Comparison of ENCODE assay signal across 17 cellular contexts in genomic region chr13:113417008-113417735, GRCh38. TPM values are rescaled to one million over a fixed set of nuclear protein-coding genes. Genes with fewer than 3 reads are reported as not detected.
"Had no signal": no experiment of that assay in that cellular context is flagged by ENCODE, and none has a peak within 500 bp of the region (broad histone marks: within the 10 kb centered on the region; RNA-seq: fewer than 3 reads in every experiment).

No MANE protein-coding gene starts in this region.

- H3K9me3 ChIP-seq: gastroesophageal sphincter, stomach, vagina had no signal

- H3K27me3 Mint-ChIP-seq: activated CD8-positive, alpha-beta memory T cell treated with anti-CD3 and anti-CD28 coated beads, Interleukin-2, amount 10 ng/mL, durations not matched to agents 7 days and 5 days had no signal

- H3K36me3 Mint-ChIP-seq: activated naive CD4-positive, alpha-beta T cell treated with anti-CD3 and anti-CD28 coated beads, Interleukin-2, amount 50 U/mL, for 72 hours; naive thymus-derived CD8-positive, alpha-beta T cell had no signal

- H3K27ac Mint-ChIP-seq: activated CD8-positive, alpha-beta memory T cell treated with anti-CD3 and anti-CD28 coated beads, Interleukin-2, amount 10 ng/mL, durations not matched to agents 7 days and 5 days; activated naive CD4-positive, alpha-beta T cell treated with anti-CD3 and anti-CD28 coated beads, Interleukin-2, amount 50 U/mL, for 72 hours; activated T-cell treated with anti-CD3 and anti-CD28 coated beads, Interleukin-2, amount 50 U/mL, for 24 hours had no signal

- DNase-seq: activated CD4-positive, alpha-beta T cell treated with anti-CD3 and anti-CD28 coated beads, Interleukin-2, amount 50 U/mL, for 48 hours; activated CD4-positive, CD25-positive, alpha-beta regulatory T cell treated with anti-CD3 and anti-CD28 coated beads, Interleukin-2, amount 50 U/mL, for 72 hours; activated CD8-positive, alpha-beta memory T cell treated with anti-CD3 and anti-CD28 coated beads, Interleukin-2, amount 10 ng/mL, durations not matched to agents 7 days and 5 days; activated effector memory CD4-positive, alpha-beta T cell treated with Interleukin-2 at 50 U/mL for 16 hours; activated T-cell treated with anti-CD3 and anti-CD28 coated beads, Interleukin-2, amount 50 U/mL, for 24 hours; anterior cingulate cortex; effector CD4-positive, alpha-beta T cell; hippocampal formation; naive thymus-derived CD8-positive, alpha-beta T cell; stimulated activated CD4-positive, alpha-beta T cell treated with anti-CD3 and anti-CD28 coated beads, Interleukin-15, amount 100 ng/mL, for 24 hours; stimulated activated CD4-positive, alpha-beta T cell treated with anti-CD3 and anti-CD28 coated beads, Interleukin-4, amount 100 ng/mL, for 24 hours; stomach; SW 1271 had no signal

- H3K27me3 ChIP-seq: gastroesophageal sphincter, vagina had no signal

- H3K4me3 Mint-ChIP-seq: activated CD8-positive, alpha-beta memory T cell treated with anti-CD3 and anti-CD28 coated beads, Interleukin-2, amount 10 ng/mL, durations not matched to agents 7 days and 5 days; activated T-cell treated with anti-CD3 and anti-CD28 coated beads, Interleukin-2, amount 50 U/mL, for 24 hours; naive thymus-derived CD8-positive, alpha-beta T cell had no signal

- H3K4me3 ChIP-seq: gastroesophageal sphincter, lung, stomach, vagina had no signal

- H3K36me3 ChIP-seq: gastroesophageal sphincter, stomach, vagina had no signal

- H3K9me3 Mint-ChIP-seq: activated naive CD4-positive, alpha-beta T cell treated with anti-CD3 and anti-CD28 coated beads, Interleukin-2, amount 50 U/mL, for 72 hours had no signal

- ATAC-seq: activated CD8-positive, alpha-beta memory T cell treated with anti-CD3 and anti-CD28 coated beads, Interleukin-2, amount 10 ng/mL, durations not matched to agents 7 days and 5 days; activated naive CD4-positive, alpha-beta T cell treated with anti-CD3 and anti-CD28 coated beads, Interleukin-2, amount 50 U/mL, for 72 hours; gastroesophageal sphincter; naive thymus-derived CD8-positive, alpha-beta T cell had no signal

- H3K4me1 Mint-ChIP-seq: activated CD8-positive, alpha-beta memory T cell treated with anti-CD3 and anti-CD28 coated beads, Interleukin-2, amount 10 ng/mL, durations not matched to agents 7 days and 5 days had no signal

- H3K27ac ChIP-seq: gastroesophageal sphincter, stomach, vagina had no signal

RNA-seq across cellular contexts. Expression of gene GRTP1, which starts 53.2 kb away (rescaled TPM):
- total RNA-seq: activated CD8-positive, alpha-beta memory T cell treated with anti-CD3 and anti-CD28 coated beads, Interleukin-2, amount 10 ng/mL, durations not matched to agents 7 days and 5 days; naive thymus-derived CD8-positive, alpha-beta T cell had no signal
- polyA plus RNA-seq: naive thymus-derived CD8-positive, alpha-beta T cell had no signal
